Comparison of ENCODE assay signal across 1 cellular context in genomic region chr20:51735728-51736600, GRCh38.
A peak's percentile ranks its signal among the peaks of the same experiment; 100 is the strongest.
TF ChIP-seq lines count a peak whose summit lies in the region.

No MANE protein-coding gene starts in this region.

TF ChIP-seq in HepG2, 621 proteins besides CTCF, POLR2A, EP300 and RAD21 (continued from another document):
- peak; percentile 46; the same call in 1 of the 2 replicates for TF ChIP-seq ZFP91 (CRISPR knock-in tag; IDR thresholded peaks at IDR 0.05; ENCODE audit: borderline replicate concordance)
- 0 out of 2 replicates have a peak, but pooled peaks have one; percentile 14 for TF ChIP-seq ZNF331 (CRISPR knock-in tag; IDR thresholded peaks at IDR 0.05)
- TF ChIP-seq ATF4 (CRISPR knock-in tag; IDR thresholded peaks at IDR 0.05), result no peak
- TF ChIP-seq MIXL1 (CRISPR knock-in tag; IDR thresholded peaks at IDR 0.05), result peak; percentile 26; the same call in 1 of the 2 replicates
- 0 out of 2 replicates have a peak, but pooled peaks have one; percentile 48 for TF ChIP-seq ELF4 (CRISPR knock-in tag; IDR thresholded peaks at IDR 0.05; ENCODE audit: borderline replicate concordance)
- TF ChIP-seq THAP9 (CRISPR knock-in tag; IDR thresholded peaks at IDR 0.05; ENCODE audit: borderline replicate concordance), result peak; percentile 44; the same call in 1 of the 2 replicates
- TF ChIP-seq RXRA (CRISPR knock-in tag; IDR thresholded peaks at IDR 0.05), result peak; percentile 34; the same call in 1 of the 2 replicates
- TF ChIP-seq HOMEZ (CRISPR knock-in tag; IDR thresholded peaks at IDR 0.05; ENCODE audit: low read depth), result peak; percentile 54; the same call in 1 of the 2 replicates
- no peak for TF ChIP-seq MAFG (CRISPR knock-in tag; IDR thresholded peaks at IDR 0.05)
